8 cellular contexts compared by ENCODE assay signal in genomic region chr12:10612954-10613333, GRCh38. TPM values are rescaled to one million over a fixed set of nuclear protein-coding genes. Genes with fewer than 3 reads are reported as not detected.
DNase-seq lines count a peak whose midpoint lies in the region; ATAC-seq, FAIRE-seq and TF ChIP-seq lines count a peak whose summit lies in the region.

No MANE protein-coding gene starts in this region.

- H3K4me3 Mint-ChIP-seq in IgD-negative memory B cell (peak overlapping the region; percentile 98 to 100 (median 99)), astrocyte (ENCODE audit: unreplicated experiment) (peak overlapping the region; percentile 98)

- peak overlapping the region; percentile 79 for H2AFZ ChIP-seq in astrocyte (ENCODE audit: low read depth, low read length)
- peak overlapping the region; percentile 4 for H2AFZ ChIP-seq in HepG2 (ENCODE audit: low read length)

- H4K20me1 ChIP-seq in BLaER1 (no peaks in the 10 kb centered on the region; the same call in 1 of the 2 replicates), astrocyte (ENCODE audit: insufficient read depth, low read length) (no peaks in the 10 kb centered on the region), HepG2 (ENCODE audit: insufficient read depth, low read length) (no peaks in the 10 kb centered on the region)

- peaks cover 19% of the 10 kb centered on the region for H3K36me3 ChIP-seq in BLaER1
- peaks cover 14% of the 10 kb centered on the region for H3K36me3 ChIP-seq in astrocyte (ENCODE audit: insufficient read depth, low read length)
- H3K36me3 ChIP-seq in HepG2 (replicated peaks in 1 of 2; ENCODE audit: control insufficient read depth in 1 of 2, insufficient read depth in 2 of 2, low read length in 2 of 2) = no peaks in the 10 kb centered on the region; a peak in 1 of 5 replicates
- H3K36me3 ChIP-seq in thyroid gland = peaks cover 0 to 9% of the 10 kb centered on the region in 2 donors

- peaks cover 4% of the 10 kb centered on the region for H3K36me3 Mint-ChIP-seq in IgD-negative memory B cell
- no peaks in the 10 kb centered on the region for H3K36me3 Mint-ChIP-seq in astrocyte (ENCODE audit: low read depth, unreplicated experiment)

- H3K27ac ChIP-seq in BLaER1 = peak overlapping the region; percentile 95
- peak overlapping the region; percentile 97 for H3K27ac ChIP-seq in astrocyte (ENCODE audit: low read depth, low read length)
- peak overlapping the region; percentile 86 for H3K27ac ChIP-seq in HepG2 (ENCODE audit: extremely low read length, insufficient read depth, low read length)
- peak overlapping the region; percentile 69 to 77 (median 75) for H3K27ac ChIP-seq in thyroid gland

- H3K4me1 Mint-ChIP-seq in IgD-negative memory B cell (peaks cover 21 to 22% (median 22%) of the 10 kb centered on the region in 3 donors), astrocyte (ENCODE audit: low read depth, unreplicated experiment) (peaks cover 12% of the 10 kb centered on the region)

- in situ Hi-C loops in HepG2 (cut with HindIII; ENCODE audit: extremely low pct_ligation_motif_present, low pct_unique_long_range_greater_than_20kb) = no loop called here

- H3K4me2 ChIP-seq in BLaER1 (peak overlapping the region; percentile 98), astrocyte (ENCODE audit: low read length) (peak overlapping the region; percentile 87), HepG2 (ENCODE audit: low read depth, low read length) (peak overlapping the region; percentile 67)

- H3K4me3 ChIP-seq in BLaER1 = peak overlapping the region; percentile 92
- H3K4me3 ChIP-seq in astrocyte (ENCODE audit: insufficient read depth, low read depth, low read length) = peak overlapping the region; percentile 78
- H3K4me3 ChIP-seq in HepG2 (replicated peaks in 1 of 3; ENCODE audit: insufficient read depth in 1 of 3, low read depth in 2 of 3, low read length in 3 of 3) = peak overlapping the region; percentile 89 to 97 (median 90)
- peak overlapping the region; percentile 17 to 50 (median 47) for H3K4me3 ChIP-seq in thyroid gland (replicated peaks in 1 of 3)

- peaks cover 23% of the 10 kb centered on the region for H3K4me1 ChIP-seq in BLaER1
- peaks cover 9% of the 10 kb centered on the region for H3K4me1 ChIP-seq in astrocyte (ENCODE audit: insufficient read depth, low read length)
- H3K4me1 ChIP-seq in HepG2 (ENCODE audit: insufficient read depth, low read length) = peaks cover 26% of the 10 kb centered on the region
- H3K4me1 ChIP-seq in thyroid gland = peaks cover 0 to 8% of the 10 kb centered on the region in 2 donors

- intact Hi-C loops in HepG2 (cut with micrococcal nuclease; ENCODE audit: unreplicated experiment) (loop anchor here (1.0 kb wide), 1 partner anchor 401 kb away; the partner anchor contains the start of gene GABARAPL1), thyroid gland (cut with DNase I) (loop anchor here (10.0 kb wide), 1 partner anchor 142 kb away; no protein-coding TSS in a partner anchor)

- WGBS in HepG2 (ENCODE audit: low lambda C conversion rate) = 0% methylated on average over 6 of the region's 6 CpGs
- 2% methylated on average over 6 of the region's 6 CpGs for WGBS in thyroid gland, 2 donors

- no peak for FAIRE-seq in astrocyte (lab: Jason Lieb, UNC)
- no peak for FAIRE-seq in HepG2 (lab: Jason Lieb, UNC)

- ATAC-seq in GM19467 (IDR thresholded peaks at IDR 0.05; ENCODE audit: unreplicated experiment) (peak; percentile 22), HepG2 (peak; percentile 9; the same call in 2 of the 3 replicates), GM19452 (IDR thresholded peaks at IDR 0.05; ENCODE audit: unreplicated experiment) (no peak)

- peaks cover under 1% of the 10 kb centered on the region for H3K27me3 Mint-ChIP-seq in IgD-negative memory B cell
- no peaks in the 10 kb centered on the region for H3K27me3 Mint-ChIP-seq in astrocyte (ENCODE audit: low read depth, unreplicated experiment)

- TF ChIP-seq POLR2A in HepG2 (IDR thresholded peaks at IDR 0.05; ENCODE audit: insufficient read depth in 1 of 2, low read depth in 2 of 2, low read length in 2 of 2) = no peak
- no peak for TF ChIP-seq POLR2A in thyroid gland (IDR thresholded peaks at IDR 0.05)

- H3K9me3 ChIP-seq in BLaER1 (no peaks in the 10 kb centered on the region), astrocyte (ENCODE audit: insufficient read depth, low read depth, low read length) (no peaks in the 10 kb centered on the region), HepG2 (ENCODE audit: low read length) (no peaks in the 10 kb centered on the region), thyroid gland (no peaks in the 10 kb centered on the region)

- no peak for TF ChIP-seq EP300 in HepG2 (IDR thresholded peaks at IDR 0.05; ENCODE audit: low read depth in 2 of 2, low read length in 2 of 2)
- no peak for TF ChIP-seq EP300 in HepG2 (CRISPR knock-in tag; IDR thresholded peaks at IDR 0.05; ENCODE audit: borderline replicate concordance)

- CTCF ChIA-PET in HepG2 (lab: Yijun Ruan, JAX; ENCODE audit: low intra/inter-chr PET ratio, low total read pairs) = no interaction called here

- DNase-seq in astrocyte (ENCODE audit: low read depth) (no peak), HepG2 (ENCODE audit: low spot score) (no peak), thyroid gland (no peak), D341Med (ENCODE audit: low spot score) (no peak)

- H3K27ac Mint-ChIP-seq in IgD-negative memory B cell = peak overlapping the region; percentile 99 to 100 (median 99)
- peak overlapping the region; percentile 99 for H3K27ac Mint-ChIP-seq in astrocyte (ENCODE audit: unreplicated experiment)

- no peak for TF ChIP-seq CTCF in astrocyte (IDR thresholded peaks at IDR 0.05; ENCODE audit: insufficient read depth, low read depth, low read length)
- TF ChIP-seq CTCF in HepG2 (CRISPR knock-in tag; IDR thresholded peaks at IDR 0.05) = no peak
- TF ChIP-seq CTCF in thyroid gland (IDR thresholded peaks at IDR 0.05) = no peak

- peaks cover 28% of the 10 kb centered on the region for H3K79me2 ChIP-seq in astrocyte (ENCODE audit: insufficient read depth, low read length)
- H3K79me2 ChIP-seq in HepG2 (ENCODE audit: insufficient read depth, low read length) = peaks cover 20% of the 10 kb centered on the region

- TSS peak; percentile 85 for BruUV-seq in HepG2 (replicated peaks; lab: Mats Ljungman, UMichigan)

- no peak for TF ChIP-seq RAD21 in HepG2 (CRISPR knock-in tag; IDR thresholded peaks at IDR 0.05)

- POLR2A ChIA-PET in HepG2 (lab: Yijun Ruan, JAX) = no interaction called here

- H3K27me3 ChIP-seq in BLaER1 = no peaks in the 10 kb centered on the region
- no peaks in the 10 kb centered on the region for H3K27me3 ChIP-seq in astrocyte (ENCODE audit: insufficient read depth, low read length)
- no peaks in the 10 kb centered on the region; a peak in 1 of 5 replicates for H3K27me3 ChIP-seq in HepG2 (ENCODE audit: control insufficient read depth in 1 of 2, insufficient read depth in 2 of 2, low read length in 2 of 2)
- H3K27me3 ChIP-seq in thyroid gland = no peaks in the 10 kb centered on the region

- H3K9ac ChIP-seq in BLaER1 (peak overlapping the region; percentile 97), astrocyte (ENCODE audit: low read length) (peak overlapping the region; percentile 94), HepG2 (ENCODE audit: insufficient read depth, low read depth, low read length) (peak overlapping the region; percentile 97)

- H3K9me3 Mint-ChIP-seq in IgD-negative memory B cell (peaks cover 0 to 3% (median 0%) of the 10 kb centered on the region in 3 donors), astrocyte (ENCODE audit: unreplicated experiment) (no peaks in the 10 kb centered on the region)

TF ChIP-seq in HepG2, 621 proteins besides CTCF, POLR2A, EP300 and RAD21 (continues in another document):
- TF ChIP-seq RNF219 (CRISPR knock-in tag; IDR thresholded peaks at IDR 0.05) = no peak
- no peak for TF ChIP-seq KDM2A (CRISPR knock-in tag; IDR thresholded peaks at IDR 0.05; ENCODE audit: borderline replicate concordance, low read depth)

RNA-seq across cellular contexts. Expression of gene MAGOHB, which starts 0.5 kb away (rescaled TPM):
- polyA plus RNA-seq in IgD-negative memory B cell (42.0 TPM), HepG2 (2011; rRNA removed) (5.3 and 7.0 TPM in 2 replicates)
- total RNA-seq in astrocyte (30.5 and 36.3 TPM in 2 replicates), HepG2 (2016; rRNA removed; fragmentation: Illumina TruSeq; extraction: Trizol) (49.8 and 84.5 TPM in 2 replicates), thyroid gland (10 to 100 TPM; 13.1 to 17.4 (median 14.5) TPM)
- 10.5 and 10.9 TPM in 2 replicates for total RNA-seq in HepG2 (2016; cell fraction: cytosol; rRNA removed; fragmentation: Illumina TruSeq; extraction: Trizol; ENCODE audit: low read depth)
- 55.7 and 91.3 TPM in 2 replicates for total RNA-seq in HepG2 (2016; cell fraction: insoluble cytoplasmic fraction; rRNA removed; fragmentation: Illumina TruSeq; extraction: Trizol)
- 17.1 and 20.0 TPM in 2 replicates for total RNA-seq in HepG2 (2016; cell fraction: membrane; rRNA removed; fragmentation: Illumina TruSeq; extraction: Trizol)
- total RNA-seq in HepG2 (2016; cell fraction: nucleus; rRNA removed; fragmentation: Illumina TruSeq; extraction: Trizol) = 33.5 and 38.7 TPM in 2 replicates
- polyA plus RNA-seq in HepG2 (2011; cell fraction: cytosol; rRNA removed) = 3.7 and 7.1 TPM in 2 replicates
- 6.3 and 7.9 TPM in 2 replicates for polyA plus RNA-seq in HepG2 (2011; cell fraction: nucleus; rRNA removed)
- polyA plus RNA-seq in HepG2 (2012) = 8.9 and 18.0 TPM in 2 replicates
- polyA plus RNA-seq in HepG2 (2016; cell fraction: cytosol; fragmentation: Illumina TruSeq; extraction: Trizol; ENCODE audit: low read depth) = 12.2 and 13.0 TPM in 2 replicates
- 89.7 and 106 TPM in 2 replicates for polyA plus RNA-seq in HepG2 (2016; cell fraction: insoluble cytoplasmic fraction; fragmentation: Illumina TruSeq; extraction: Trizol; ENCODE audit: low read depth)
- 17.7 and 17.9 TPM in 2 replicates for polyA plus RNA-seq in HepG2 (2016; cell fraction: membrane; fragmentation: Illumina TruSeq; extraction: Trizol; ENCODE audit: low read depth)
- polyA plus RNA-seq in HepG2 (2016; cell fraction: nucleus; fragmentation: Illumina TruSeq; extraction: Trizol; ENCODE audit: insufficient read depth, low read depth) = 41.1 and 45.5 TPM in 2 replicates
- polyA minus RNA-seq in HepG2 (2011; rRNA and poly(A)+ RNA removed; ENCODE audit: low replicate concordance) = 5.2 and 11.8 TPM in 2 replicates
- polyA minus RNA-seq in HepG2 (2011; cell fraction: cytosol; rRNA and poly(A)+ RNA removed) = 3.0 and 6.7 TPM in 2 replicates
- 67.5 and 71.3 TPM in 2 replicates for polyA minus RNA-seq in HepG2 (2011; cell fraction: nucleus; rRNA and poly(A)+ RNA removed)
